In the genomic region with DNA sequence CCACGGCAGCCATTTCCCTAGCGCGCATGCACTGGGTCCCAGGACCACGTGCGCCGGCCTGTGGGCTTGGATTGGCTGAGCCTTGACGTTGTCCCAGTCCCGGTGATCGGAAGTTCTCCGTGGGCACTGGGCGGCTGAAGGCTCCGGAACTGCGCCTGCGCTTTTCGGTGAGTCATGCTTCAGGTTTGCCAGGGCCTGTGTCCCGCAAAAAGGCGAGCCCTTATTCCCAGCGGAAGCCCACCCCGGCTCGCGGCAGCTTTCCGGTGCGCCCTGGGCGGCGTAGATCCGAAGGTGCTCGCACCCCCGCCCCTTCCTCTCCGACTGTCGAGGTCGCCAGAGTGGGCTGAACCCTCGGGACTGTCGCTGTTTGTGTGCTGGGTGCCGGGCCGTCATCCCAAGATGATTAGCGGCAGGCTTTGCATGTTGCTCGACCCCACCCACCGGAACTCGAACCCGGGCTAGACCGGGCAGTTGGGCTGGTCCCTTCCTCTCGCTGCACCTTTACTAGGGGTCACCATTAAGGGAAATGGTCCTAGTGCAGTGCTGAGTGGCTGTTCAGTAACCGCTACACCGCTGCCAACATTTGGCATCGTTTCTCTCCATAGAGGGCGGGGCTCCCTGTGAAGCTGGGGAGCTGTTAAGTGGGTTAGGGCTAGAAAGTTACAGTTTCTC, we compare ENCODE assay signal across 8 cellular contexts. TPM values are rescaled to one million over a fixed set of nuclear protein-coding genes. Genes with fewer than 3 reads are reported as not detected.
DNase-seq lines count a peak whose midpoint lies in the region; ATAC-seq and TF ChIP-seq lines count a peak whose summit lies in the region.

A gene with protein sequence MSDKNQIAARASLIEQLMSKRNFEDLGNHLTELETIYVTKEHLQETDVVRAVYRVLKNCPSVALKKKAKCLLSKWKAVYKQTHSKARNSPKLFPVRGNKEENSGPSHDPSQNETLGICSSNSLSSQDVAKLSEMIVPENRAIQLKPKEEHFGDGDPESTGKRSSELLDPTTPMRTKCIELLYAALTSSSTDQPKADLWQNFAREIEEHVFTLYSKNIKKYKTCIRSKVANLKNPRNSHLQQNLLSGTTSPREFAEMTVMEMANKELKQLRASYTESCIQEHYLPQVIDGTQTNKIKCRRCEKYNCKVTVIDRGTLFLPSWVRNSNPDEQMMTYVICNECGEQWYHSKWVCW (plus strand): TSS at position 120 of the 672 bp plus-strand sequence. CDS start 9,368 bp downstream, outside the sequence.

- CTCF ChIA-PET in OCI-LY7 (lab: Charles Lee; ENCODE audit: unreplicated experiment): no interaction called here

- peak within 1 kb of the TSS; percentile 92; the same call in 1 of the 2 replicates for H2AFZ ChIP-seq in OCI-LY7 (ENCODE audit: low read length)

- ATAC-seq in GM21526 (IDR thresholded peaks at IDR 0.05; ENCODE audit: low FRiP score, unreplicated experiment): peak; percentile 95

- intact Hi-C loops in OCI-LY7 (cut with micrococcal nuclease; ENCODE audit: unreplicated experiment): loop anchor here (2.0 kb wide), 2 partner anchors 82 to 378 kb away; a partner anchor contains a TSS

- DNase-seq in DMS 273 treated with DMSO at 0.1 percent for 48 hours (lab: John Stamatoyannopoulos, UW) (peak; percentile 90), HuH-7 (ENCODE audit: low spot score) (peak; percentile 75), OCI-LY7 (ENCODE audit: low spot score) (peak; percentile 94), activated T-cell treated with anti-CD3 and anti-CD28 coated beads for 24 hours (ENCODE audit: low read depth) (peak; percentile 87), epidermal melanocyte (ENCODE audit: insufficient read length, low spot score) (peak; percentile 59), midbrain (lab: John Stamatoyannopoulos, UW) (peak; percentile 96)
- DNase-seq in stimulated activated CD8-positive, alpha-beta memory T cell treated with anti-CD3 and anti-CD28 coated beads, Interleukin-15, amount 100 ng/mL, for 48 hours (ENCODE audit: low read depth in 2 of 2): peak; percentile 90 to 95

- no peaks in the 10 kb centered on the region for H4K20me1 ChIP-seq in OCI-LY7 (ENCODE audit: insufficient read depth, low read length)

- no peaks in the 10 kb centered on the region for H3K36me3 ChIP-seq in OCI-LY7 (ENCODE audit: insufficient read depth, low read length)

- H3K4me3 ChIP-seq in OCI-LY7 (ENCODE audit: low read depth, low read length, poor library complexity, severe bottlenecking): peak within 1 kb of the TSS; percentile 80

- no peaks in the 10 kb centered on the region for H3K9me3 ChIP-seq in OCI-LY7 (ENCODE audit: low read length)

- no peak for TF ChIP-seq CTCF in OCI-LY7 (conservative IDR thresholded peaks at IDR 0.05; ENCODE audit: low read length)

- POLR2A ChIA-PET in OCI-LY7 (lab: Charles Lee): interaction anchor here (0.6 to 0.9 kb wide), 4 partner anchors 15 to 695 kb away, joined by 3 to 4 read pairs (median 3); no protein-coding TSS in a partner anchor

- BruUV-seq in OCI-LY7 (replicated peaks; lab: Mats Ljungman, UMichigan): no TSS peak

- H3K9me2 ChIP-seq in OCI-LY7 (ENCODE audit: insufficient read depth, low read length): no peaks in the 10 kb centered on the region

- peak within 1 kb of the TSS; percentile 84 for H3K27ac ChIP-seq in OCI-LY7 (ENCODE audit: low read depth, low read length, poor library complexity, severe bottlenecking)

- H3K79me2 ChIP-seq in OCI-LY7 (ENCODE audit: insufficient read depth, low read depth, low read length): peaks cover 12% of the 10 kb centered on the region; the same call in 1 of the 2 replicates

- H3K4me2 ChIP-seq in OCI-LY7 (ENCODE audit: low read length): peak within 1 kb of the TSS; percentile 99

- H3K4me1 ChIP-seq in OCI-LY7 (ENCODE audit: insufficient read depth, low read length, poor library complexity, severe bottlenecking): peaks cover 20% of the 10 kb centered on the region

RNA-seq across cellular contexts. Expression of the gene that starts here (rescaled TPM):
- total RNA-seq in OCI-LY7 (2014; rRNA removed; shearing (Covaris generic)): 4.5 and 6.0 TPM in 2 replicates
- 4.0 and 4.8 TPM in 2 replicates for total RNA-seq in OCI-LY7 (2022)

Comparison
In these comparisons a context has a peak if more than half of its experiments do, and no peak if none do; other contexts are left out.
1. Peak in every context shown above with its lines: DNase-seq, ATAC-seq, H3K4me3 ChIP-seq and H3K27ac ChIP-seq.